ENCODE assay signal across 29 cellular contexts in genomic region chr16:14576069-14576468, GRCh38.
"Had no signal": no experiment of that assay in that cellular context is flagged by ENCODE, and none has a peak within 500 bp of the region (broad histone marks: within the 10 kb centered on the region; RNA-seq: fewer than 3 reads in every experiment).

No MANE protein-coding gene starts in this region.

- H3K9me3 Mint-ChIP-seq: immature natural killer cell; natural killer cell; stimulated activated memory B cell treated with anti-CD40 and anti-IgM and Interleukin-4, amounts not matched to agents 10 μg/mL and 1 μg/mL and 100 μg/mL, for 72 hours; stimulated activated naive CD8-positive, alpha-beta T cell treated with anti-CD3 and anti-CD28 coated beads, Interleukin-15, amount 100 ng/mL, for 72 hours had no signal

- H3K4me1 ChIP-seq: prostate gland, sigmoid colon, spleen, tibial nerve, vagina had no signal

- H3K4me3 Mint-ChIP-seq: immature natural killer cell; natural killer cell; stimulated activated memory B cell treated with anti-CD40 and anti-IgM and Interleukin-4, amounts not matched to agents 10 μg/mL and 1 μg/mL and 100 μg/mL, for 72 hours; stimulated activated naive CD8-positive, alpha-beta T cell treated with anti-CD3 and anti-CD28 coated beads, Interleukin-15, amount 100 ng/mL, for 72 hours had no signal

- H3K27ac Mint-ChIP-seq: naive B cell; natural killer cell; stimulated activated memory B cell treated with anti-CD40 and anti-IgM and Interleukin-4, amounts not matched to agents 10 μg/mL and 1 μg/mL and 100 μg/mL, for 72 hours had no signal

- ATAC-seq: left ventricle myocardium superior; lower lobe of right lung; natural killer cell; right cardiac atrium; stimulated activated memory B cell treated with anti-CD40 and anti-IgM and Interleukin-4, amounts not matched to agents 10 μg/mL and 1 μg/mL and 100 μg/mL, for 72 hours; stimulated activated naive CD8-positive, alpha-beta T cell treated with anti-CD3 and anti-CD28 coated beads, Interleukin-15, amount 100 ng/mL, for 72 hours had no signal

- H3K9me3 ChIP-seq: lower lobe of right lung, ovary, prostate gland, sigmoid colon, upper lobe of left lung, vagina had no signal

- H3K4me3 ChIP-seq: lower lobe of right lung, ovary, prostate gland, sigmoid colon, spleen, tibial nerve, upper lobe of left lung, vagina had no signal

- H3K4me1 Mint-ChIP-seq: immature natural killer cell; naive B cell; natural killer cell; stimulated activated memory B cell treated with anti-CD40 and anti-IgM and Interleukin-4, amounts not matched to agents 10 μg/mL and 1 μg/mL and 100 μg/mL, for 72 hours; stimulated activated naive CD8-positive, alpha-beta T cell treated with anti-CD3 and anti-CD28 coated beads, Interleukin-15, amount 100 ng/mL, for 72 hours had no signal

- FAIRE-seq: islet of Langerhans, kidney, small intestine had no signal

- H3K36me3 ChIP-seq: ovary, prostate gland had no signal

- DNase-seq: head of caudate nucleus; hypothalamus; immature natural killer cell; kidney; left ventricle myocardium superior; lower lobe of right lung; mammary epithelial cell; mesenchymal stem cell; naive B cell; natural killer cell; ovary; retina; right cardiac atrium; sigmoid colon; small intestine; spleen; stimulated activated CD4-positive, alpha-beta T cell treated with anti-CD3 and anti-CD28 coated beads, Interleukin-1b, Interleukin-23, amount 100 ng/mL, for 48 hours; stimulated activated CD4-positive, alpha-beta T cell treated with anti-CD3 and anti-CD28 coated beads, Interleukin-2, amount 100 ng/mL, for 48 hours; stimulated activated CD4-positive, alpha-beta T cell treated with anti-CD3 and anti-CD28 coated beads, Interleukin-4, amount 100 ng/mL, for 4 hours; stimulated activated CD8-positive, alpha-beta memory T cell treated with anti-CD3 and anti-CD28 coated beads, Interleukin-4, amount 100 ng/mL, for 48 hours; stimulated activated naive CD4-positive, alpha-beta T cell treated with Interleukin-2 at 50 U/mL for 16 hours; stimulated activated naive CD8-positive, alpha-beta T cell treated with anti-CD3 and anti-CD28 coated beads, Interleukin-15, amount 100 ng/mL, for 72 hours; substantia nigra; upper lobe of left lung had no signal

- H3K27me3 ChIP-seq: ovary, sigmoid colon, spleen, tibial nerve, upper lobe of left lung, vagina had no signal

- H3K27me3 Mint-ChIP-seq: naive B cell; stimulated activated memory B cell treated with anti-CD40 and anti-IgM and Interleukin-4, amounts not matched to agents 10 μg/mL and 1 μg/mL and 100 μg/mL, for 72 hours; stimulated activated naive CD8-positive, alpha-beta T cell treated with anti-CD3 and anti-CD28 coated beads, Interleukin-15, amount 100 ng/mL, for 72 hours had no signal

- H3K27ac ChIP-seq: lower lobe of right lung, ovary, prostate gland, sigmoid colon, spleen, tibial nerve, upper lobe of left lung, vagina had no signal
